10 cellular contexts compared by ENCODE assay signal in genomic region chr1:154342836-154343472, GRCh38. TPM values are rescaled to one million over a fixed set of nuclear protein-coding genes. Genes with fewer than 3 reads are reported as not detected.
DNase-seq lines count a peak whose midpoint lies in the region; ATAC-seq and TF ChIP-seq lines count a peak whose summit lies in the region.
"Had no signal": no experiment of that assay in that cellular context is flagged by ENCODE, and none has a peak within 500 bp of the region (broad histone marks: within the 10 kb centered on the region; RNA-seq: fewer than 3 reads in every experiment).

No MANE protein-coding gene starts in this region.

- H3K36me3 ChIP-seq in transverse colon: peaks cover 0 to 10% (median 0%) of the 10 kb centered on the region in 4 donors

- intact Hi-C loops in activated naive CD4-positive, alpha-beta T cell treated with anti-CD3 and anti-CD28 coated beads for 36 hours (cut with micrococcal nuclease): loop anchor here (1.0 to 2.0 kb wide), 2 partner anchors 13 to 16 kb away; no protein-coding TSS in a partner anchor
- intact Hi-C loops in natural killer cell (cut with micrococcal nuclease) (loop anchor here (2.0 kb wide), 1 partner anchor 70 kb away; the partner anchor contains the start of gene HAX1), transverse colon (cut with DNase I; ENCODE audit: low total_unique reads) (no loop called here)

- peak; percentile 49 to 54 for DNase-seq in activated CD4-positive, alpha-beta T cell treated with anti-CD3 and anti-CD28 coated beads for 24 hours (ENCODE audit: low read depth in 2 of 2)
- peak; percentile 79 for DNase-seq in activated naive CD4-positive, alpha-beta T cell treated with anti-CD3 and anti-CD28 coated beads for 36 hours
- DNase-seq in natural killer cell (peak; percentile 65), transverse colon (peak; percentile 61), germinal center (ENCODE audit: low spot score) (no peak)
- DNase-seq: NCI-H2171, T1000 had no signal

- H3K27ac Mint-ChIP-seq in activated naive CD4-positive, alpha-beta T cell treated with anti-CD3 and anti-CD28 coated beads for 36 hours: peak overlapping the region; percentile 89
- H3K27ac Mint-ChIP-seq in natural killer cell: peak overlapping the region; percentile 94 to 97

- no peak overlapping the region for H3K4me3 ChIP-seq in transverse colon

- H3K27me3 ChIP-seq in transverse colon: no peaks in the 10 kb centered on the region

- no peaks in the 10 kb centered on the region for H3K9me3 ChIP-seq in transverse colon

- TF ChIP-seq POLR2A in transverse colon (IDR thresholded peaks at IDR 0.05): no peak

- H3K36me3 Mint-ChIP-seq in activated naive CD4-positive, alpha-beta T cell treated with anti-CD3 and anti-CD28 coated beads for 36 hours (ENCODE audit: low read depth): peaks cover 70% of the 10 kb centered on the region
- peaks cover 18% of the 10 kb centered on the region for H3K36me3 Mint-ChIP-seq in natural killer cell

- in situ Hi-C loops in transverse colon (cut with MboI; ENCODE audit: low pct_ligation_motif_present in 1 of 4, low pct_unique_long_range_greater_than_20kb in 1 of 4, low sequenced_read_pairs in 3 of 4): no loop called here

- no peaks in the 10 kb centered on the region for H3K9me3 Mint-ChIP-seq in activated naive CD4-positive, alpha-beta T cell treated with anti-CD3 and anti-CD28 coated beads for 36 hours
- H3K9me3 Mint-ChIP-seq in natural killer cell: no peaks in the 10 kb centered on the region

- peaks cover 86% of the 10 kb centered on the region for H3K4me1 Mint-ChIP-seq in activated naive CD4-positive, alpha-beta T cell treated with anti-CD3 and anti-CD28 coated beads for 36 hours (ENCODE audit: low read depth)
- H3K4me1 Mint-ChIP-seq in natural killer cell: peaks cover 67 to 74% of the 10 kb centered on the region in 2 donors

- CTCF ChIA-PET in activated naive CD4-positive, alpha-beta T cell treated with anti-CD3 and anti-CD28 coated beads for 36 hours (lab: Charles Lee): interaction anchor here (14.8 kb wide), 1 partner anchor 14 kb away, joined by 234 read pairs; the partner anchor contains the start of gene ATP8B2

- H3K27ac ChIP-seq in transverse colon: peak overlapping the region; percentile 13 to 41 (median 32)

- peak overlapping the region; percentile 63 for H3K4me3 Mint-ChIP-seq in activated naive CD4-positive, alpha-beta T cell treated with anti-CD3 and anti-CD28 coated beads for 36 hours
- H3K4me3 Mint-ChIP-seq in natural killer cell: peak overlapping the region; percentile 90

- peaks cover 0 to 4% (median 0%) of the 10 kb centered on the region in 4 donors for H3K4me1 ChIP-seq in transverse colon

- ATAC-seq in natural killer cell (peak; percentile 92 to 98 (median 93)), HG02610 (IDR thresholded peaks at IDR 0.05; ENCODE audit: unreplicated experiment) (no peak), GM21576 (IDR thresholded peaks at IDR 0.05; ENCODE audit: unreplicated experiment) (no peak)

- no peak for TF ChIP-seq CTCF in natural killer cell (IDR thresholded peaks at IDR 0.05)
- TF ChIP-seq CTCF in transverse colon (IDR thresholded peaks at IDR 0.05): no peak

- no peak for TF ChIP-seq EP300 in transverse colon (IDR thresholded peaks at IDR 0.05; ENCODE audit: low read depth)

- H3K27me3 Mint-ChIP-seq in activated naive CD4-positive, alpha-beta T cell treated with anti-CD3 and anti-CD28 coated beads for 36 hours (ENCODE audit: low read depth): no peaks in the 10 kb centered on the region
- H3K27me3 Mint-ChIP-seq in natural killer cell (ENCODE audit: low read depth in 2 of 2): no peaks in the 10 kb centered on the region

- WGBS in transverse colon (ENCODE audit: low coverage in 1 of 2), 2 donors: 74 to 75% methylated on average over 5 to 21 of the region's 21 CpGs

RNA-seq across cellular contexts. Expression of gene ATP8B2, which starts 17.6 kb away (rescaled TPM):
- 10 to 100 TPM; 28.2 to 28.7 TPM for total RNA-seq in activated naive CD4-positive, alpha-beta T cell treated with anti-CD3 and anti-CD28 coated beads for 36 hours
- total RNA-seq in natural killer cell (10 to 100 TPM; 47.8 to 67.5 (median 59.3) TPM), transverse colon (10 to 100 TPM in 3 of 4 donors, 1 to 10 TPM in 1; 6.0 to 78.6 (median 24.9) TPM)

RNA-seq across cellular contexts. Expression of gene AQP10, which starts 22.1 kb away (rescaled TPM):
- total RNA-seq in activated naive CD4-positive, alpha-beta T cell treated with anti-CD3 and anti-CD28 coated beads for 36 hours: not detected
- total RNA-seq in natural killer cell (under 1 TPM in 1 of 3 donors, not detected in 2; 0.82 TPM), transverse colon (not detected)
- total RNA-seq: mesenteric fat pad had no signal

Comparison
In these comparisons a context has a peak if more than half of its experiments do, and no peak if none do; other contexts are left out.
1. ATAC-seq: peak in natural killer cell (3 of 3); none in HG02610 (single experiment) and GM21576 (single experiment).